1 cellular context compared by ENCODE assay signal in the genomic region with DNA sequence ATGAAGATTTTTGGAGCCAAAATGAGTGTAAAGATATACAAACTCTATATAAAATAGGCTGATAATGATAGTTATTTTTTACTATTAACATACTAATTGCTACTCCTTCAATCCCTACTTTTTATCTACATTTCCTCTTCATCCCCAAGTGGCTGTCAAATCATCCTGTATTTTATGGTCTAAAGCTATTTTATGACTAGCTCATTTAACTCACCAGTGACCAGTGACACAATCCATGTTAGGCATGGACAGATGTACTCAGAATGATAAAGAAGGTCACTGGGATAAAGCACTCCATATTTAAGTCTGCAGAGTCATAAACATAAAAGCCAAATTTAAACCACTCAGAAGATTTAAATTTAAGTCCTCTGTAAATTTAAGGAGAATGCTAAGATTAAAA.
TF ChIP-seq lines count a peak whose summit lies in the region.

No MANE protein-coding gene starts in this region.

TF ChIP-seq in HEK293, 187 proteins besides CTCF, POLR2A, EP300 and RAD21 (continued from another document):
- no peak for TF ChIP-seq ZNF692 (tag by site-specific recombination; IDR thresholded peaks at IDR 0.05)
- TF ChIP-seq, protein P1, sequence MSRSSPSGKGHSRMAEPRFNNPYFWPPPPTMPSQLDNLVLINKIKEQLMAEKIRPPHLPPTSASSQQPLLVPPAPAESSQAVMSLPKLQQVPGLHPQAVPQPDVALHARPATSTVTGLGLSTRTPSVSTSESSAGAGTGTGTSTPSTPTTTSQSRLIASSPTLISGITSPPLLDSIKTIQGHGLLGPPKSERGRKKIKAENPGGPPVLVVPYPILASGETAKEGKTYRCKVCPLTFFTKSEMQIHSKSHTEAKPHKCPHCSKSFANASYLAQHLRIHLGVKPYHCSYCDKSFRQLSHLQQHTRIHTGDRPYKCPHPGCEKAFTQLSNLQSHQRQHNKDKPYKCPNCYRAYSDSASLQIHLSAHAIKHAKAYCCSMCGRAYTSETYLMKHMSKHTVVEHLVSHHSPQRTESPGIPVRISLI (tag by site-specific recombination; IDR thresholded peaks at IDR 0.05) = no peak
- 0 out of 2 replicates have a peak, but pooled peaks have one; percentile 79 for TF ChIP-seq MZF1 (tag by site-specific recombination; IDR thresholded peaks at IDR 0.05; ENCODE audit: borderline replicate concordance)
- peak; percentile 49; the same call in 1 of the 2 replicates for TF ChIP-seq ZNF664 (tag by site-specific recombination; IDR thresholded peaks at IDR 0.05)
- TF ChIP-seq ZNF670 (tag by site-specific recombination; IDR thresholded peaks at IDR 0.05; ENCODE audit: low read depth) = no peak
- no peak for TF ChIP-seq ZNF138 (tag by site-specific recombination; IDR thresholded peaks at IDR 0.05; ENCODE audit: borderline replicate concordance)
- TF ChIP-seq ZNF792 (tag by site-specific recombination; IDR thresholded peaks at IDR 0.05) = no peak
- TF ChIP-seq ZNF10 (tag by site-specific recombination; IDR thresholded peaks at IDR 0.05) = no peak
- no peak for TF ChIP-seq ZNF610 (tag by site-specific recombination; IDR thresholded peaks at IDR 0.05; ENCODE audit: borderline replicate concordance)
- no peak for TF ChIP-seq HIC1 (tag by site-specific recombination; IDR thresholded peaks at IDR 0.05)
- no peak for TF ChIP-seq ZSCAN16 (tag by site-specific recombination; IDR thresholded peaks at IDR 0.05)
- no peak for TF ChIP-seq ZBTB48 (tag by site-specific recombination; IDR thresholded peaks at IDR 0.05)
- no peak for TF ChIP-seq BCL11B (tag by site-specific recombination; IDR thresholded peaks at IDR 0.05; ENCODE audit: low read depth)
- TF ChIP-seq ZNF16 (tag by site-specific recombination; IDR thresholded peaks at IDR 0.05; ENCODE audit: low read depth) = no peak
- no peak for TF ChIP-seq ZIC2 (tag by site-specific recombination; IDR thresholded peaks at IDR 0.05)
- no peak for TF ChIP-seq ZNF274 (IDR thresholded peaks at IDR 0.05; ENCODE audit: low read length)
- no peak for TF ChIP-seq ZNF274 (tag by site-specific recombination; IDR thresholded peaks at IDR 0.05; ENCODE audit: borderline replicate concordance)
- peak; percentile 40; the same call in 1 of the 2 replicates for TF ChIP-seq FEZF1 (tag by site-specific recombination; IDR thresholded peaks at IDR 0.05)
- no peak for TF ChIP-seq SALL2 (tag by site-specific recombination; IDR thresholded peaks at IDR 0.05; ENCODE audit: borderline replicate concordance)
- TF ChIP-seq ZBTB1 (tag by site-specific recombination; IDR thresholded peaks at IDR 0.05) = no peak
- TF ChIP-seq, protein P2, sequence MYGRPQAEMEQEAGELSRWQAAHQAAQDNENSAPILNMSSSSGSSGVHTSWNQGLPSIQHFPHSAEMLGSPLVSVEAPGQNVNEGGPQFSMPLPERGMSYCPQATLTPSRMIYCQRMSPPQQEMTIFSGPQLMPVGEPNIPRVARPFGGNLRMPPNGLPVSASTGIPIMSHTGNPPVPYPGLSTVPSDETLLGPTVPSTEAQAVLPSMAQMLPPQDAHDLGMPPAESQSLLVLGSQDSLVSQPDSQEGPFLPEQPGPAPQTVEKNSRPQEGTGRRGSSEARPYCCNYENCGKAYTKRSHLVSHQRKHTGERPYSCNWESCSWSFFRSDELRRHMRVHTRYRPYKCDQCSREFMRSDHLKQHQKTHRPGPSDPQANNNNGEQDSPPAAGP (tag by site-specific recombination; IDR thresholded peaks at IDR 0.05) = no peak
- TF ChIP-seq, protein P3, sequence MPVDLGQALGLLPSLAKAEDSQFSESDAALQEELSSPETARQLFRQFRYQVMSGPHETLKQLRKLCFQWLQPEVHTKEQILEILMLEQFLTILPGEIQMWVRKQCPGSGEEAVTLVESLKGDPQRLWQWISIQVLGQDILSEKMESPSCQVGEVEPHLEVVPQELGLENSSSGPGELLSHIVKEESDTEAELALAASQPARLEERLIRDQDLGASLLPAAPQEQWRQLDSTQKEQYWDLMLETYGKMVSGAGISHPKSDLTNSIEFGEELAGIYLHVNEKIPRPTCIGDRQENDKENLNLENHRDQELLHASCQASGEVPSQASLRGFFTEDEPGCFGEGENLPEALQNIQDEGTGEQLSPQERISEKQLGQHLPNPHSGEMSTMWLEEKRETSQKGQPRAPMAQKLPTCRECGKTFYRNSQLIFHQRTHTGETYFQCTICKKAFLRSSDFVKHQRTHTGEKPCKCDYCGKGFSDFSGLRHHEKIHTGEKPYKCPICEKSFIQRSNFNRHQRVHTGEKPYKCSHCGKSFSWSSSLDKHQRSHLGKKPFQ (tag by site-specific recombination; IDR thresholded peaks at IDR 0.05) = no peak
- TF ChIP-seq MYNN (tag by site-specific recombination; IDR thresholded peaks at IDR 0.05; ENCODE audit: borderline replicate concordance) = no peak
- TF ChIP-seq ZSCAN18 (tag by site-specific recombination; IDR thresholded peaks at IDR 0.05) = no peak
- no peak for TF ChIP-seq ZNF426 (tag by site-specific recombination; IDR thresholded peaks at IDR 0.05)
- 0 out of 2 replicates have a peak, but pooled peaks have one; percentile 28 for TF ChIP-seq ZEB2 (tag by site-specific recombination; IDR thresholded peaks at IDR 0.05)
- no peak for TF ChIP-seq ZNF214 (tag by site-specific recombination; IDR thresholded peaks at IDR 0.05; ENCODE audit: borderline replicate concordance)
- TF ChIP-seq ZNF791 (tag by site-specific recombination; IDR thresholded peaks at IDR 0.05) = no peak
- TF ChIP-seq GLIS1 (tag by site-specific recombination; IDR thresholded peaks at IDR 0.05) = no peak
- TF ChIP-seq REPIN1 (tag by site-specific recombination; IDR thresholded peaks at IDR 0.05; ENCODE audit: low read depth) = no peak
- TF ChIP-seq ZNF623 (tag by site-specific recombination; IDR thresholded peaks at IDR 0.05) = no peak
- TF ChIP-seq SP3 (tag by site-specific recombination; IDR thresholded peaks at IDR 0.05) = no peak
- TF ChIP-seq, protein P4, sequence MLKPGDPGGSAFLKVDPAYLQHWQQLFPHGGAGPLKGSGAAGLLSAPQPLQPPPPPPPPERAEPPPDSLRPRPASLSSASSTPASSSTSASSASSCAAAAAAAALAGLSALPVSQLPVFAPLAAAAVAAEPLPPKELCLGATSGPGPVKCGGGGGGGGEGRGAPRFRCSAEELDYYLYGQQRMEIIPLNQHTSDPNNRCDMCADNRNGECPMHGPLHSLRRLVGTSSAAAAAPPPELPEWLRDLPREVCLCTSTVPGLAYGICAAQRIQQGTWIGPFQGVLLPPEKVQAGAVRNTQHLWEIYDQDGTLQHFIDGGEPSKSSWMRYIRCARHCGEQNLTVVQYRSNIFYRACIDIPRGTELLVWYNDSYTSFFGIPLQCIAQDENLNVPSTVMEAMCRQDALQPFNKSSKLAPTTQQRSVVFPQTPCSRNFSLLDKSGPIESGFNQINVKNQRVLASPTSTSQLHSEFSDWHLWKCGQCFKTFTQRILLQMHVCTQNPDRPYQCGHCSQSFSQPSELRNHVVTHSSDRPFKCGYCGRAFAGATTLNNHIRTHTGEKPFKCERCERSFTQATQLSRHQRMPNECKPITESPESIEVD (tag by site-specific recombination; IDR thresholded peaks at IDR 0.05) = peak; percentile 9; the same call in 1 of the 2 replicates
- TF ChIP-seq GLI2 (tag by site-specific recombination; IDR thresholded peaks at IDR 0.05; ENCODE audit: borderline replicate concordance, low read depth) = no peak
- TF ChIP-seq, protein P5, sequence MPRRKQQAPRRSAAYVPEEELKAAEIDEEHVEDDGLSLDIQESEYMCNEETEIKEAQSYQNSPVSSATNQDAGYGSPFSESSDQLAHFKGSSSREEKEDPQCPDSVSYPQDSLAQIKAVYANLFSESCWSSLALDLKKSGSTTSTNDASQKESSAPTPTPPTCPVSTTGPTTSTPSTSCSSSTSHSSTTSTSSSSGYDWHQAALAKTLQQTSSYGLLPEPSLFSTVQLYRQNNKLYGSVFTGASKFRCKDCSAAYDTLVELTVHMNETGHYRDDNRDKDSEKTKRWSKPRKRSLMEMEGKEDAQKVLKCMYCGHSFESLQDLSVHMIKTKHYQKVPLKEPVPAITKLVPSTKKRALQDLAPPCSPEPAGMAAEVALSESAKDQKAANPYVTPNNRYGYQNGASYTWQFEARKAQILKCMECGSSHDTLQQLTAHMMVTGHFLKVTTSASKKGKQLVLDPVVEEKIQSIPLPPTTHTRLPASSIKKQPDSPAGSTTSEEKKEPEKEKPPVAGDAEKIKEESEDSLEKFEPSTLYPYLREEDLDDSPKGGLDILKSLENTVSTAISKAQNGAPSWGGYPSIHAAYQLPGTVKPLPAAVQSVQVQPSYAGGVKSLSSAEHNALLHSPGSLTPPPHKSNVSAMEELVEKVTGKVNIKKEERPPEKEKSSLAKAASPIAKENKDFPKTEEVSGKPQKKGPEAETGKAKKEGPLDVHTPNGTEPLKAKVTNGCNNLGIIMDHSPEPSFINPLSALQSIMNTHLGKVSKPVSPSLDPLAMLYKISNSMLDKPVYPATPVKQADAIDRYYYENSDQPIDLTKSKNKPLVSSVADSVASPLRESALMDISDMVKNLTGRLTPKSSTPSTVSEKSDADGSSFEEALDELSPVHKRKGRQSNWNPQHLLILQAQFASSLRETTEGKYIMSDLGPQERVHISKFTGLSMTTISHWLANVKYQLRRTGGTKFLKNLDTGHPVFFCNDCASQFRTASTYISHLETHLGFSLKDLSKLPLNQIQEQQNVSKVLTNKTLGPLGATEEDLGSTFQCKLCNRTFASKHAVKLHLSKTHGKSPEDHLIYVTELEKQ (tag by site-specific recombination; IDR thresholded peaks at IDR 0.05; ENCODE audit: borderline replicate concordance) = no peak
- TF ChIP-seq ZNF596 (tag by site-specific recombination; IDR thresholded peaks at IDR 0.05) = no peak
- TF ChIP-seq WT1 (tag by site-specific recombination; IDR thresholded peaks at IDR 0.05) = 0 out of 2 replicates have a peak, but pooled peaks have one; percentile 1
- no peak for TF ChIP-seq ZBTB21 (tag by site-specific recombination; IDR thresholded peaks at IDR 0.05)
- no peak for TF ChIP-seq ZNF423 (tag by site-specific recombination; IDR thresholded peaks at IDR 0.05)
- TF ChIP-seq ZNF221 (tag by site-specific recombination; IDR thresholded peaks at IDR 0.05; ENCODE audit: borderline replicate concordance) = no peak
- TF ChIP-seq TCF7L2 (IDR thresholded peaks at IDR 0.05; ENCODE audit: borderline replicate concordance, low read depth, low read length) = 0 out of 2 replicates have a peak, but pooled peaks have one; percentile 41
- no peak for TF ChIP-seq ZNF571 (tag by site-specific recombination; IDR thresholded peaks at IDR 0.05)
- TF ChIP-seq ZNF600 (tag by site-specific recombination; IDR thresholded peaks at IDR 0.05) = no peak
- TF ChIP-seq ZNF514 (tag by site-specific recombination; IDR thresholded peaks at IDR 0.05) = no peak
- no peak for TF ChIP-seq ZNF561 (tag by site-specific recombination; IDR thresholded peaks at IDR 0.05; ENCODE audit: borderline replicate concordance)
- TF ChIP-seq BCL6B (tag by site-specific recombination; IDR thresholded peaks at IDR 0.05) = no peak
- TF ChIP-seq KLF10 (tag by site-specific recombination; IDR thresholded peaks at IDR 0.05) = no peak
- no peak for TF ChIP-seq BCL11A (tag by site-specific recombination; IDR thresholded peaks at IDR 0.05; ENCODE audit: low read depth)
TF ChIP-seq in HEK293: peak in this region for 7.
